ENCODE assay signal across 11 cellular contexts in the genomic region with DNA sequence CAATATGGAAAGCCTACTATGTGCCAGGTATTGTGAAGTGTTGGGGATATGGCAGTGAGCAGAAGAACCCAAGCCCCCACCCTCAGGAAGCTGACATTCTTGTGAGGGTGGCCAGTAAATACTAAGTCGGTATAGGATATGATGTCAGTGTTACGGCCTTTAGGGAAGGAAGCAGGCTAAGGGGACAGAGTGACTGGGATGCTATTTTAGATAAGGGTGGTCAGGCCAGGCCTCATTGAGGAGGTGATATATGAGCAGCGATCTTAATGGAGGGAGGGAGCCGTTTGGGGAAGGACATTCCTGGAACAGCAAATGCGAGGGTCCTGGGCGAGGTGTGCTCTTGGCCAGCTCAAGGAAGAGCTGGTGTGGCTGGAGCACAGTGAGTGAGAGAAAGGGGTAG. TPM values are rescaled to one million over a fixed set of nuclear protein-coding genes. Genes with fewer than 3 reads are reported as not detected.
DNase-seq lines count a peak whose midpoint lies in the region; ATAC-seq and TF ChIP-seq lines count a peak whose summit lies in the region.
"Had no signal": no experiment of that assay in that cellular context is flagged by ENCODE, and none has a peak within 500 bp of the region (broad histone marks: within the 10 kb centered on the region; RNA-seq: fewer than 3 reads in every experiment).

No MANE protein-coding gene starts in this region.

- H3K9me3 Mint-ChIP-seq in activated CD4-positive, alpha-beta memory T cell treated with anti-CD3 and anti-CD28 coated beads for 36 hours = no peaks in the 10 kb centered on the region
- no peaks in the 10 kb centered on the region for H3K9me3 Mint-ChIP-seq in activated CD4-positive, alpha-beta memory T cell treated with anti-CD3 and anti-CD28 coated beads, Interleukin-2, amount 10 ng/mL, durations not matched to agents 7 days and 5 days
- H3K9me3 Mint-ChIP-seq in endothelial cell (ENCODE audit: unreplicated experiment) = no peaks in the 10 kb centered on the region
- H3K9me3 Mint-ChIP-seq in stimulated activated effector memory CD8-positive, alpha-beta T cell treated with anti-CD3 and anti-CD28 coated beads, Interleukin-12 subunit alpha, Interleukin-12 subunit beta, amount 100 ng/mL, for 72 hours = no peaks in the 10 kb centered on the region

- no peaks in the 10 kb centered on the region for H4K20me1 ChIP-seq in PC-3 (ENCODE audit: low read length)

- H3K9ac ChIP-seq in PC-3 (ENCODE audit: low read length) = no peak overlapping the region

- intact Hi-C loops in activated CD4-positive, alpha-beta memory T cell treated with anti-CD3 and anti-CD28 coated beads for 36 hours (cut with micrococcal nuclease) = no loop called here
- intact Hi-C loops in PC-3 (cut with micrococcal nuclease) = no loop called here

- H3K4me1 ChIP-seq in PC-3 (ENCODE audit: insufficient read depth, low read length) (peaks cover 23% of the 10 kb centered on the region), foreskin keratinocyte (no peaks in the 10 kb centered on the region)

- peaks cover 2% of the 10 kb centered on the region for H3K36me3 Mint-ChIP-seq in activated CD4-positive, alpha-beta memory T cell treated with anti-CD3 and anti-CD28 coated beads for 36 hours
- peaks cover 17% of the 10 kb centered on the region for H3K36me3 Mint-ChIP-seq in activated CD4-positive, alpha-beta memory T cell treated with anti-CD3 and anti-CD28 coated beads, Interleukin-2, amount 10 ng/mL, durations not matched to agents 7 days and 5 days (ENCODE audit: low read depth)
- peaks cover 9% of the 10 kb centered on the region for H3K36me3 Mint-ChIP-seq in endothelial cell (ENCODE audit: low read depth, unreplicated experiment)
- H3K36me3 Mint-ChIP-seq in stimulated activated effector memory CD8-positive, alpha-beta T cell treated with anti-CD3 and anti-CD28 coated beads, Interleukin-12 subunit alpha, Interleukin-12 subunit beta, amount 100 ng/mL, for 72 hours = peaks cover 26% of the 10 kb centered on the region

- peaks cover 17% of the 10 kb centered on the region for H3K4me1 Mint-ChIP-seq in activated CD4-positive, alpha-beta memory T cell treated with anti-CD3 and anti-CD28 coated beads for 36 hours (ENCODE audit: low read depth)
- peaks cover 21% of the 10 kb centered on the region for H3K4me1 Mint-ChIP-seq in activated CD4-positive, alpha-beta memory T cell treated with anti-CD3 and anti-CD28 coated beads, Interleukin-2, amount 10 ng/mL, durations not matched to agents 7 days and 5 days
- peaks cover 18% of the 10 kb centered on the region for H3K4me1 Mint-ChIP-seq in endothelial cell (ENCODE audit: unreplicated experiment)
- peaks cover 29% of the 10 kb centered on the region for H3K4me1 Mint-ChIP-seq in stimulated activated effector memory CD8-positive, alpha-beta T cell treated with anti-CD3 and anti-CD28 coated beads, Interleukin-12 subunit alpha, Interleukin-12 subunit beta, amount 100 ng/mL, for 72 hours

- TF ChIP-seq CTCF in PC-3 (conservative IDR thresholded peaks at IDR 0.05; ENCODE audit: low read depth, low read length) (no peak), endothelial cell (IDR thresholded peaks at IDR 0.05; ENCODE audit: unreplicated experiment) (no peak), foreskin keratinocyte (conservative IDR thresholded peaks at IDR 0.05) (no peak)

- H3K4me3 ChIP-seq in PC-3 (ENCODE audit: low read length) = no peak overlapping the region
- H3K4me3 ChIP-seq: lung had no signal

- no TSS peak for BruUV-seq in PC-3 (replicated peaks; lab: Mats Ljungman, UMichigan)

- POLR2A ChIA-PET in activated CD4-positive, alpha-beta memory T cell treated with anti-CD3 and anti-CD28 coated beads for 36 hours (lab: Charles Lee) = interaction anchor here (1.2 to 1.5 kb wide), 2 partner anchors 9 to 31 kb away, joined by 3 to 6 read pairs; no protein-coding TSS in a partner anchor
- POLR2A ChIA-PET in activated CD4-positive, alpha-beta memory T cell treated with anti-CD3 and anti-CD28 coated beads, Interleukin-2, amount 10 ng/mL, durations not matched to agents 7 days and 5 days (lab: Charles Lee) = interaction anchor here (0.9 to 1.1 kb wide), 2 partner anchors 17 to 33 kb away, joined by 4 read pairs; a partner anchor contains a TSS
- POLR2A ChIA-PET in PC-3 (lab: Charles Lee; ENCODE audit: unreplicated experiment) = no interaction called here

- H3F3A ChIP-seq in PC-3 (ENCODE audit: low read length, unreplicated experiment) = no peaks in the 10 kb centered on the region

- H3K9me3 ChIP-seq in PC-3 (ENCODE audit: low read length) = no peaks in the 10 kb centered on the region
- H3K9me3 ChIP-seq: thoracic aorta had no signal

- H3K27me3 Mint-ChIP-seq in activated CD4-positive, alpha-beta memory T cell treated with anti-CD3 and anti-CD28 coated beads for 36 hours = no peaks in the 10 kb centered on the region
- H3K27me3 Mint-ChIP-seq in activated CD4-positive, alpha-beta memory T cell treated with anti-CD3 and anti-CD28 coated beads, Interleukin-2, amount 10 ng/mL, durations not matched to agents 7 days and 5 days = no peaks in the 10 kb centered on the region
- peaks cover 7% of the 10 kb centered on the region for H3K27me3 Mint-ChIP-seq in endothelial cell (ENCODE audit: unreplicated experiment)

- no peaks in the 10 kb centered on the region for H3K9me2 ChIP-seq in PC-3 (replicated peaks; ENCODE audit: low read length)

- ATAC-seq in PC-3 (no peak), HG03571 (IDR thresholded peaks at IDR 0.05; ENCODE audit: unreplicated experiment) (no peak), foreskin keratinocyte (no peak), HG03196 (IDR thresholded peaks at IDR 0.05; ENCODE audit: unreplicated experiment) (no peak)
- no peak for ATAC-seq in stimulated activated effector memory CD8-positive, alpha-beta T cell treated with anti-CD3 and anti-CD28 coated beads, Interleukin-12 subunit alpha, Interleukin-12 subunit beta, amount 100 ng/mL, for 72 hours

- no peaks in the 10 kb centered on the region for H3K27me3 ChIP-seq in PC-3 (ENCODE audit: low read length)
- no peaks in the 10 kb centered on the region for H3K27me3 ChIP-seq in foreskin keratinocyte

- peaks cover 27% of the 10 kb centered on the region for H3K79me2 ChIP-seq in PC-3 (ENCODE audit: low read length)

- H3K4me3 Mint-ChIP-seq in activated CD4-positive, alpha-beta memory T cell treated with anti-CD3 and anti-CD28 coated beads for 36 hours = no peak overlapping the region
- H3K4me3 Mint-ChIP-seq in activated CD4-positive, alpha-beta memory T cell treated with anti-CD3 and anti-CD28 coated beads, Interleukin-2, amount 10 ng/mL, durations not matched to agents 7 days and 5 days = no peak overlapping the region
- H3K4me3 Mint-ChIP-seq in endothelial cell (ENCODE audit: unreplicated experiment) = peak overlapping the region; percentile 81
- H3K4me3 Mint-ChIP-seq in stimulated activated effector memory CD8-positive, alpha-beta T cell treated with anti-CD3 and anti-CD28 coated beads, Interleukin-12 subunit alpha, Interleukin-12 subunit beta, amount 100 ng/mL, for 72 hours = peak overlapping the region; percentile 77

- no peak overlapping the region for H2AFZ ChIP-seq in PC-3 (ENCODE audit: low read length)

- DNase-seq in activated CD4-positive, alpha-beta memory T cell treated with anti-CD3 and anti-CD28 coated beads for 36 hours = no peak
- DNase-seq in activated CD4-positive, alpha-beta memory T cell treated with anti-CD3 and anti-CD28 coated beads, Interleukin-2, amount 10 ng/mL, durations not matched to agents 7 days and 5 days = no peak
- DNase-seq in PC-3 (no peak), endothelial cell (ENCODE audit: low spot score) (no peak), foreskin keratinocyte (no peak)
- DNase-seq in stimulated activated effector memory CD8-positive, alpha-beta T cell treated with anti-CD3 and anti-CD28 coated beads, Interleukin-12 subunit alpha, Interleukin-12 subunit beta, amount 100 ng/mL, for 72 hours (ENCODE audit: low spot score in 2 of 2) = no peak
- DNase-seq: activated CD4-positive, alpha-beta T cell treated with anti-CD3 and anti-CD28 coated beads, Interleukin-2, amount 50 U/mL, for 48 hours had no signal

- CTCF ChIA-PET in activated CD4-positive, alpha-beta memory T cell treated with anti-CD3 and anti-CD28 coated beads for 36 hours (lab: Charles Lee) = no interaction called here
- CTCF ChIA-PET in activated CD4-positive, alpha-beta memory T cell treated with anti-CD3 and anti-CD28 coated beads, Interleukin-2, amount 10 ng/mL, durations not matched to agents 7 days and 5 days (lab: Charles Lee) = interaction anchor here (1.4 kb wide), 1 partner anchor 10 kb away, joined by 5 read pairs; no protein-coding TSS in a partner anchor
- CTCF ChIA-PET in PC-3 (lab: Charles Lee) = no interaction called here

- H3K27ac ChIP-seq in PC-3 (ENCODE audit: low read length) = no peak overlapping the region
- no peak overlapping the region for H3K27ac ChIP-seq in foreskin keratinocyte

- H3K36me3 ChIP-seq in PC-3 (ENCODE audit: low read depth, low read length) = no peaks in the 10 kb centered on the region; the same call in 1 of the 2 replicates
- H3K36me3 ChIP-seq: thoracic aorta had no signal

- peak overlapping the region; percentile 57 for H3K27ac Mint-ChIP-seq in activated CD4-positive, alpha-beta memory T cell treated with anti-CD3 and anti-CD28 coated beads for 36 hours
- no peak overlapping the region for H3K27ac Mint-ChIP-seq in activated CD4-positive, alpha-beta memory T cell treated with anti-CD3 and anti-CD28 coated beads, Interleukin-2, amount 10 ng/mL, durations not matched to agents 7 days and 5 days
- H3K27ac Mint-ChIP-seq in endothelial cell (ENCODE audit: unreplicated experiment) = peak overlapping the region; percentile 91
- H3K27ac Mint-ChIP-seq in stimulated activated effector memory CD8-positive, alpha-beta T cell treated with anti-CD3 and anti-CD28 coated beads, Interleukin-12 subunit alpha, Interleukin-12 subunit beta, amount 100 ng/mL, for 72 hours = peak overlapping the region; percentile 93

- peak overlapping the region; percentile 12; the same call in 1 of the 2 replicates for H3K4me2 ChIP-seq in PC-3 (ENCODE audit: low read length)

RNA-seq across cellular contexts. Expression of a gene that starts 2.0 kb away (rescaled TPM):
- 10 to 100 TPM; 30.8 to 31.6 TPM for total RNA-seq in activated CD4-positive, alpha-beta memory T cell treated with anti-CD3 and anti-CD28 coated beads for 36 hours
- 10 to 100 TPM; 52.3 to 53.2 TPM for total RNA-seq in activated CD4-positive, alpha-beta memory T cell treated with anti-CD3 and anti-CD28 coated beads, Interleukin-2, amount 10 ng/mL, durations not matched to agents 7 days and 5 days
- total RNA-seq in PC-3 (2014; rRNA removed) (68.7 and 94.0 TPM in 2 replicates), endothelial cell (ENCODE audit: unreplicated experiment) (100 TPM), foreskin keratinocyte (44.3 and 51.0 TPM in 2 replicates)
- 64.2 and 67.0 TPM in 2 replicates for polyA plus RNA-seq in foreskin keratinocyte

RNA-seq across cellular contexts. Expression of a gene that starts 6.5 kb away (rescaled TPM):
- total RNA-seq in activated CD4-positive, alpha-beta memory T cell treated with anti-CD3 and anti-CD28 coated beads for 36 hours = 100 to 1,000 TPM; 119 to 121 TPM
- 100 to 1,000 TPM; 114 to 117 TPM for total RNA-seq in activated CD4-positive, alpha-beta memory T cell treated with anti-CD3 and anti-CD28 coated beads, Interleukin-2, amount 10 ng/mL, durations not matched to agents 7 days and 5 days
- total RNA-seq in PC-3 (2014; rRNA removed) (96.1 and 97.1 TPM in 2 replicates), endothelial cell (ENCODE audit: unreplicated experiment) (157 TPM), foreskin keratinocyte (56.3 and 56.8 TPM in 2 replicates)
- polyA plus RNA-seq in foreskin keratinocyte = 59.0 and 60.1 TPM in 2 replicates

RNA-seq across cellular contexts. Expression of a gene that starts 13.4 kb away (rescaled TPM):
- total RNA-seq in activated CD4-positive, alpha-beta memory T cell treated with anti-CD3 and anti-CD28 coated beads for 36 hours = 10 to 100 TPM; 61.1 to 61.9 TPM
- 10 to 100 TPM; 62.4 to 65.4 TPM for total RNA-seq in activated CD4-positive, alpha-beta memory T cell treated with anti-CD3 and anti-CD28 coated beads, Interleukin-2, amount 10 ng/mL, durations not matched to agents 7 days and 5 days
- total RNA-seq in PC-3 (2014; rRNA removed) (53.8 and 76.7 TPM in 2 replicates), endothelial cell (ENCODE audit: unreplicated experiment) (77.0 TPM), foreskin keratinocyte (42.2 and 45.8 TPM in 2 replicates)
- polyA plus RNA-seq in foreskin keratinocyte = 58.6 and 62.8 TPM in 2 replicates

RNA-seq across cellular contexts. Expression of a gene that starts 19.2 kb away (rescaled TPM):
- total RNA-seq in activated CD4-positive, alpha-beta memory T cell treated with anti-CD3 and anti-CD28 coated beads for 36 hours = 10 to 100 TPM; 58.6 to 66.4 TPM
- total RNA-seq in activated CD4-positive, alpha-beta memory T cell treated with anti-CD3 and anti-CD28 coated beads, Interleukin-2, amount 10 ng/mL, durations not matched to agents 7 days and 5 days = 10 to 100 TPM; 93.7 to 93.9 TPM
- total RNA-seq in PC-3 (2014; rRNA removed) (39.4 and 41.5 TPM in 2 replicates), endothelial cell (ENCODE audit: unreplicated experiment) (56.4 TPM), foreskin keratinocyte (26.5 and 31.9 TPM in 2 replicates)
- polyA plus RNA-seq in foreskin keratinocyte = 36.2 and 36.4 TPM in 2 replicates

RNA-seq across cellular contexts. Expression of a gene that starts 21.4 kb away (rescaled TPM):
- 10 to 100 TPM; 12.5 to 13.3 TPM for total RNA-seq in activated CD4-positive, alpha-beta memory T cell treated with anti-CD3 and anti-CD28 coated beads for 36 hours
- 10 to 100 TPM; 23.3 to 23.7 TPM for total RNA-seq in activated CD4-positive, alpha-beta memory T cell treated with anti-CD3 and anti-CD28 coated beads, Interleukin-2, amount 10 ng/mL, durations not matched to agents 7 days and 5 days
- total RNA-seq in PC-3 (2014; rRNA removed) (29.8 TPM in 2 replicates), endothelial cell (ENCODE audit: unreplicated experiment) (38.6 TPM), foreskin keratinocyte (22.3 and 26.9 TPM in 2 replicates)
- polyA plus RNA-seq in foreskin keratinocyte = 19.0 and 21.7 TPM in 2 replicates

Comparison
In these comparisons a context has a peak if more than half of its experiments do, and no peak if none do; other contexts are left out.
1. H3K4me3 Mint-ChIP-seq: peak in endothelial cell (single experiment) and stimulated activated effector memory CD8-positive, alpha-beta T cell treated with anti-CD3 and anti-CD28 coated beads, Interleukin-12 subunit alpha, Interleukin-12 subunit beta, amount 100 ng/mL, for 72 hours (single experiment); none in activated CD4-positive, alpha-beta memory T cell treated with anti-CD3 and anti-CD28 coated beads for 36 hours (single experiment) and activated CD4-positive, alpha-beta memory T cell treated with anti-CD3 and anti-CD28 coated beads, Interleukin-2, amount 10 ng/mL, durations not matched to agents 7 days and 5 days (single experiment).